ENCODE assay signal across 14 cellular contexts in the genomic region with DNA sequence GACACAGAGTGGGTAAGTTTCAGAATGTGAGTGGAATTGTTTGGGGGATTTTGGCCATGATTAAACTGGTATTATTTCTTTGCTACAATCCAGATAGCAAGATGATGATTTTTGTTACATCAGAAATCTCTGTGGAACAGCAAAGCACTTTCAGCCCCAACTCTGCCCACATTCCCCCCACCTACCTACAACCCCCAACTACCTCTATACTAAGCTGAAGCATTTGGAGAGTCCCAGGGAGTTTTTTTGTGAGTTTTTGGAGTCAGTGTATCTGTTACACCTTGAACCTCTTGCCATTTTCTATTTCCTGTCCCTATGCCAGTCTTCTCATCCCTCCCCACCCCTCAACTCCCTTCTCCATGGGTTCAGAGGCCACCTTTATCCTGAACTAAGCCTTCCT. TPM values are rescaled to one million over a fixed set of nuclear protein-coding genes. Genes with fewer than 3 reads are reported as not detected.
A peak's percentile ranks its signal among the peaks of the same experiment; 100 is the strongest.
DNase-seq lines count a peak whose midpoint lies in the region; ATAC-seq and TF ChIP-seq lines count a peak whose summit lies in the region.
"Had no signal": no experiment of that assay in that cellular context is flagged by ENCODE, and none has a peak within 500 bp of the region (broad histone marks: within the 10 kb centered on the region; RNA-seq: fewer than 3 reads in every experiment).

No MANE protein-coding gene starts in this region.

- no peaks in the 10 kb centered on the region for H3K36me3 ChIP-seq in hepatocyte (replicated peaks; ENCODE audit: insufficient read depth, low read depth)

- no peak for TF ChIP-seq CTCF in hepatocyte (IDR thresholded peaks at IDR 0.05; ENCODE audit: poor library complexity)

- no peaks in the 10 kb centered on the region for H3K27me3 Mint-ChIP-seq in activated CD8-positive, alpha-beta T cell treated with anti-CD3 and anti-CD28 coated beads, Interleukin-2, amount 10 ng/mL, durations not matched to agents 7 days and 5 days (ENCODE audit: low read depth)

- H3K79me2 ChIP-seq in hepatocyte: no peaks in the 10 kb centered on the region

- H3K9me3 ChIP-seq in hepatocyte (ENCODE audit: low read depth): no peaks in the 10 kb centered on the region
- H3K9me3 ChIP-seq: thyroid gland had no signal

- no peak for ATAC-seq in activated CD8-positive, alpha-beta T cell treated with anti-CD3 and anti-CD28 coated beads, Interleukin-2, amount 10 ng/mL, durations not matched to agents 7 days and 5 days
- no peak for ATAC-seq in GM21576 (IDR thresholded peaks at IDR 0.05; ENCODE audit: unreplicated experiment)

- peaks cover 68% of the 10 kb centered on the region for H3K36me3 Mint-ChIP-seq in activated CD8-positive, alpha-beta T cell treated with anti-CD3 and anti-CD28 coated beads, Interleukin-2, amount 10 ng/mL, durations not matched to agents 7 days and 5 days (ENCODE audit: low read depth)

- no peaks in the 10 kb centered on the region for H3K27me3 ChIP-seq in hepatocyte
- H3K27me3 ChIP-seq: thyroid gland had no signal

- H2AFZ ChIP-seq in hepatocyte: no peak overlapping the region

- DNase-seq in stimulated activated naive CD4-positive, alpha-beta T cell treated with Interleukin-2 at 50 U/mL for 16 hours (lab: John Stamatoyannopoulos, UW): peak; percentile 26
- DNase-seq in stimulated activated naive CD4-positive, alpha-beta T cell (lab: John Stamatoyannopoulos, UW): no peak
- DNase-seq in activated CD8-positive, alpha-beta T cell treated with anti-CD3 and anti-CD28 coated beads, Interleukin-2, amount 10 ng/mL, durations not matched to agents 7 days and 5 days: no peak
- no peak for DNase-seq in hepatocyte (ENCODE audit: low spot score)
- DNase-seq in DMS53 (lab: John Stamatoyannopoulos, UW): no peak
- no peak for DNase-seq in DMS53 treated with DMSO at 0.1 percent for 48 hours (lab: John Stamatoyannopoulos, UW; ENCODE audit: unreplicated experiment)
- no peak for DNase-seq in NCI-H1048 (lab: John Stamatoyannopoulos, UW)
- DNase-seq: KG1, NCI-H1417, NCI-H2227 treated with DMSO at 0.1 percent for 48 hours, occipital lobe, SHP77 treated with DMSO at 0.1 percent for 48 hours, thyroid gland had no signal

- H3K4me3 ChIP-seq in hepatocyte: no peak overlapping the region
- H3K4me3 ChIP-seq: thyroid gland had no signal

- peak overlapping the region; percentile 98 for H3K27ac ChIP-seq in hepatocyte
- H3K27ac ChIP-seq: thyroid gland had no signal

- peaks cover 30% of the 10 kb centered on the region for H3K4me1 ChIP-seq in hepatocyte (ENCODE audit: insufficient read depth)

- POLR2A ChIA-PET in activated CD8-positive, alpha-beta T cell treated with anti-CD3 and anti-CD28 coated beads, Interleukin-2, amount 10 ng/mL, durations not matched to agents 7 days and 5 days (lab: Charles Lee): interaction anchor here (0.6 to 1.0 kb wide), 3 partner anchors 12 to 276 kb away, joined by 3 to 4 read pairs (median 4); a partner anchor contains a TSS

- H3K4me2 ChIP-seq in hepatocyte: no peak overlapping the region

- no peak overlapping the region for H3K4me3 Mint-ChIP-seq in activated CD8-positive, alpha-beta T cell treated with anti-CD3 and anti-CD28 coated beads, Interleukin-2, amount 10 ng/mL, durations not matched to agents 7 days and 5 days

- CTCF ChIA-PET in activated CD8-positive, alpha-beta T cell treated with anti-CD3 and anti-CD28 coated beads, Interleukin-2, amount 10 ng/mL, durations not matched to agents 7 days and 5 days (lab: Charles Lee): interaction anchor here (0.6 to 1.2 kb wide), 4 partner anchors 16 to 420 kb away, joined by 3 read pairs; no protein-coding TSS in a partner anchor

- no peaks in the 10 kb centered on the region for H3K9me3 Mint-ChIP-seq in activated CD8-positive, alpha-beta T cell treated with anti-CD3 and anti-CD28 coated beads, Interleukin-2, amount 10 ng/mL, durations not matched to agents 7 days and 5 days (ENCODE audit: insufficient read depth)

- H4K20me1 ChIP-seq in hepatocyte (ENCODE audit: insufficient read depth, poor library complexity, severe bottlenecking): no peaks in the 10 kb centered on the region

- peak overlapping the region; percentile 85 for H3K27ac Mint-ChIP-seq in activated CD8-positive, alpha-beta T cell treated with anti-CD3 and anti-CD28 coated beads, Interleukin-2, amount 10 ng/mL, durations not matched to agents 7 days and 5 days

- peaks cover 28% of the 10 kb centered on the region for H3K4me1 Mint-ChIP-seq in activated CD8-positive, alpha-beta T cell treated with anti-CD3 and anti-CD28 coated beads, Interleukin-2, amount 10 ng/mL, durations not matched to agents 7 days and 5 days (ENCODE audit: low read depth)

- H3K9me2 ChIP-seq in hepatocyte (replicated peaks; ENCODE audit: insufficient read depth): no peaks in the 10 kb centered on the region

RNA-seq across cellular contexts. Expression of a gene that starts 24.8 kb away (rescaled TPM):
- total RNA-seq in activated CD8-positive, alpha-beta T cell treated with anti-CD3 and anti-CD28 coated beads, Interleukin-2, amount 10 ng/mL, durations not matched to agents 7 days and 5 days: 10 to 100 TPM; 23.5 to 24.8 TPM
- total RNA-seq in hepatocyte: 81.4 and 87.3 TPM in 2 replicates
- polyA plus RNA-seq in hepatocyte: 39.4 and 42.0 TPM in 2 replicates

RNA-seq across cellular contexts. Expression of a gene that starts 24.9 kb away (rescaled TPM):
- total RNA-seq in activated CD8-positive, alpha-beta T cell treated with anti-CD3 and anti-CD28 coated beads, Interleukin-2, amount 10 ng/mL, durations not matched to agents 7 days and 5 days: 10 to 100 TPM; 21.9 to 22.9 TPM
- 41.1 and 44.6 TPM in 2 replicates for total RNA-seq in hepatocyte
- polyA plus RNA-seq in hepatocyte: 31.7 and 39.7 TPM in 2 replicates

RNA-seq across cellular contexts. Expression of a gene that starts 45.0 kb away (rescaled TPM):
- 10 to 100 TPM; 15.1 to 16.0 TPM for total RNA-seq in activated CD8-positive, alpha-beta T cell treated with anti-CD3 and anti-CD28 coated beads, Interleukin-2, amount 10 ng/mL, durations not matched to agents 7 days and 5 days
- 31.2 and 32.0 TPM in 2 replicates for total RNA-seq in hepatocyte
- 9.1 and 11.7 TPM in 2 replicates for polyA plus RNA-seq in hepatocyte
